In genomic region chr18:53191634-53192033, GRCh38 we compare ENCODE assay signal across 19 cellular contexts.
DNase-seq lines count a peak whose midpoint lies in the region; ATAC-seq, FAIRE-seq and TF ChIP-seq lines count a peak whose summit lies in the region.
"Had no signal": no experiment of that assay in that cellular context is flagged by ENCODE, and none has a peak within 500 bp of the region (broad histone marks: within the 10 kb centered on the region; RNA-seq: fewer than 3 reads in every experiment).

No MANE protein-coding gene starts in this region.

- peak; percentile 4 for DNase-seq in NCI-H2107 treated with DMSO at 0.1 percent for 48 hours (lab: John Stamatoyannopoulos, UW; ENCODE audit: unreplicated experiment)
- DNase-seq in NCI-H2107 (lab: John Stamatoyannopoulos, UW), result no peak
- peak; percentile 65 for DNase-seq in NCI-H748 (lab: John Stamatoyannopoulos, UW; ENCODE audit: unreplicated experiment)
- no peak for DNase-seq in pancreas
- no peak for DNase-seq in SW 1271 (lab: John Stamatoyannopoulos, UW)
- no peak for DNase-seq in NK-92 (lab: John Stamatoyannopoulos, UW; ENCODE audit: unreplicated experiment)
- DNase-seq: COR-L47, DND-41, GDM1, GM23248, MG63, NCI-H1105 treated with DMSO at 0.1 percent for 48 hours, NCI-H446, PC-9 had no signal

- H3K27ac ChIP-seq in pancreas, result no peak overlapping the region
- H3K27ac ChIP-seq: C4-2B, GM23248, PC-9 had no signal

- no peaks in the 10 kb centered on the region for H3K4me1 ChIP-seq in endocrine pancreas (ENCODE audit: control insufficient read depth, insufficient read depth, low read length)
- no peaks in the 10 kb centered on the region for H3K4me1 ChIP-seq in pancreas

- no peak for FAIRE-seq in pancreas (lab: Jason Lieb, UNC)
- FAIRE-seq: GM12892, HepG2 had no signal

- TF ChIP-seq CTCF in pancreas (IDR thresholded peaks at IDR 0.05), result no peak

- ATAC-seq in pancreas (peak in 3 of 4 donors; percentile 38 to 52 (median 48)), GM19351 (IDR thresholded peaks at IDR 0.05; ENCODE audit: unreplicated experiment) (no peak)
- ATAC-seq: HepG2 had no signal

- H3K36me3 ChIP-seq in endocrine pancreas (ENCODE audit: control insufficient read depth, insufficient read depth, low read length), result no peaks in the 10 kb centered on the region
- no peaks in the 10 kb centered on the region for H3K36me3 ChIP-seq in pancreas
- H3K36me3 ChIP-seq: MG63 had no signal

- H3K9me3 ChIP-seq in endocrine pancreas (ENCODE audit: control insufficient read depth, low read length) (no peaks in the 10 kb centered on the region), pancreas (no peaks in the 10 kb centered on the region)
- H3K9me3 ChIP-seq: MG63 had no signal

- no peak overlapping the region for H3K9ac ChIP-seq in endocrine pancreas (ENCODE audit: control insufficient read depth, insufficient read depth, low read length)
- H3K9ac ChIP-seq: GM23248 had no signal

- 29 to 38% methylated on average over 3 of the region's 3 CpGs for WGBS in pancreas, 2 donors

- H3K27me3 ChIP-seq in endocrine pancreas (ENCODE audit: control insufficient read depth, insufficient read depth, low read length) (no peaks in the 10 kb centered on the region), pancreas (no peaks in the 10 kb centered on the region)
- H3K27me3 ChIP-seq: MG63 had no signal

- H3K4me3 ChIP-seq in endocrine pancreas (ENCODE audit: control insufficient read depth, insufficient read depth, low read length) (peak overlapping the region; percentile 18), pancreas (no peak overlapping the region)
- H3K4me3 ChIP-seq: GM23248, MG63, PC-9 had no signal

- intact Hi-C loops in pancreas (cut with DNase I), result no loop called here

Comparison
In these comparisons a context has a peak if more than half of its experiments do, and no peak if none do; other contexts are left out.
1. DNase-seq: peak in NCI-H2107 treated with DMSO at 0.1 percent for 48 hours (single experiment) and NCI-H748 (single experiment); none in NCI-H2107 (single experiment), pancreas (0 of 6), SW 1271 (0 of 2) and NK-92 (single experiment).